ENCODE assay signal across 15 cellular contexts in genomic region chr3:124174910-124175874, GRCh38.
DNase-seq lines count a peak whose midpoint lies in the region; ATAC-seq, FAIRE-seq and TF ChIP-seq lines count a peak whose summit lies in the region.
"Had no signal": no experiment of that assay in that cellular context is flagged by ENCODE, and none has a peak within 500 bp of the region (broad histone marks: within the 10 kb centered on the region; RNA-seq: fewer than 3 reads in every experiment).

No MANE protein-coding gene starts in this region.

- intact Hi-C loops in HepG2 (cut with micrococcal nuclease; ENCODE audit: unreplicated experiment) (no loop called here), right lobe of liver (cut with DNase I) (no loop called here)

- POLR2A ChIA-PET in HepG2 (lab: Yijun Ruan, JAX): no interaction called here

- 50% methylated on average over 12 of the region's 27 CpGs for WGBS in HepG2 (ENCODE audit: low lambda C conversion rate)
- 75% methylated on average over 6 of the region's 27 CpGs for WGBS in right lobe of liver (ENCODE audit: insufficient coverage, low coverage, low lambda C conversion rate, missing lambda C conversion rate)

- H3K27ac ChIP-seq in HepG2 (ENCODE audit: extremely low read length, insufficient read depth, low read length): no peak overlapping the region
- H3K27ac ChIP-seq in right lobe of liver: no peak overlapping the region
- H3K27ac ChIP-seq: esophagus squamous epithelium, thoracic aorta had no signal

- H3K4me1 ChIP-seq in HepG2 (ENCODE audit: insufficient read depth, low read length) (no peaks in the 10 kb centered on the region), right lobe of liver (no peaks in the 10 kb centered on the region)
- H3K4me1 ChIP-seq: esophagus squamous epithelium had no signal

- in situ Hi-C loops in HepG2 (cut with HindIII; ENCODE audit: extremely low pct_ligation_motif_present, low pct_unique_long_range_greater_than_20kb): no loop called here

- H3K9me3 ChIP-seq in HepG2 (ENCODE audit: low read length): no peaks in the 10 kb centered on the region
- H3K9me3 ChIP-seq in right lobe of liver: no peaks in the 10 kb centered on the region
- H3K9me3 ChIP-seq: esophagus squamous epithelium, thoracic aorta had no signal

- FAIRE-seq in HepG2 (lab: Jason Lieb, UNC) (no peak), bronchial epithelial cell (lab: Jason Lieb, UNC) (peak; percentile 97)

- TF ChIP-seq POLR2A in HepG2 (IDR thresholded peaks at IDR 0.05; ENCODE audit: insufficient read depth in 1 of 2, low read depth in 2 of 2, low read length in 2 of 2): no peak
- no peak for TF ChIP-seq POLR2A in right lobe of liver (IDR thresholded peaks at IDR 0.05)

- no peak overlapping the region for H2AFZ ChIP-seq in HepG2 (ENCODE audit: low read length)

- ATAC-seq in HepG2 (no peak), right lobe of liver (no peak), HG02588 (IDR thresholded peaks at IDR 0.05; ENCODE audit: unreplicated experiment) (no peak)
- ATAC-seq: left lobe of liver; stimulated activated effector memory CD8-positive, alpha-beta T cell treated with anti-CD3 and anti-CD28 coated beads, Interleukin-12 subunit alpha, Interleukin-12 subunit beta, amount 100 ng/mL, for 72 hours had no signal

- TF ChIP-seq CTCF in HepG2 (CRISPR knock-in tag; IDR thresholded peaks at IDR 0.05) (no peak), right lobe of liver (IDR thresholded peaks at IDR 0.05) (no peak), bronchial epithelial cell (IDR thresholded peaks at IDR 0.05; ENCODE audit: insufficient read depth, low read length, severe bottlenecking) (no peak)

- no peaks in the 10 kb centered on the region for H4K20me1 ChIP-seq in HepG2 (ENCODE audit: insufficient read depth, low read length)

- H3K27me3 ChIP-seq in HepG2 (ENCODE audit: control insufficient read depth in 1 of 2, insufficient read depth in 2 of 2, low read length in 2 of 2): peaks cover 0 to 2% of the 10 kb centered on the region in 2 experiments; a peak in 1 of 5 replicates
- no peaks in the 10 kb centered on the region for H3K27me3 ChIP-seq in right lobe of liver
- H3K27me3 ChIP-seq in bronchial epithelial cell (ENCODE audit: control insufficient read depth, insufficient read depth, low read length): no peaks in the 10 kb centered on the region
- H3K27me3 ChIP-seq: esophagus squamous epithelium had no signal

- TF ChIP-seq RAD21 in HepG2 (CRISPR knock-in tag; IDR thresholded peaks at IDR 0.05): no peak

- H3K9ac ChIP-seq in HepG2 (ENCODE audit: insufficient read depth, low read depth, low read length): no peak overlapping the region

- H3K36me3 ChIP-seq in HepG2 (replicated peaks in 1 of 2; ENCODE audit: control insufficient read depth in 1 of 2, insufficient read depth in 2 of 2, low read length in 2 of 2): no peaks in the 10 kb centered on the region
- no peaks in the 10 kb centered on the region for H3K36me3 ChIP-seq in right lobe of liver
- H3K36me3 ChIP-seq in bronchial epithelial cell (ENCODE audit: control insufficient read depth, insufficient read depth, low read length): no peaks in the 10 kb centered on the region
- H3K36me3 ChIP-seq: esophagus squamous epithelium, thoracic aorta had no signal

- no peak overlapping the region for H3K4me2 ChIP-seq in HepG2 (ENCODE audit: low read depth, low read length)

- DNase-seq in HepG2 (ENCODE audit: low spot score): no peak
- no peak for DNase-seq in right lobe of liver
- peak; percentile 36 for DNase-seq in NCI-H510A (lab: John Stamatoyannopoulos, UW)
- DNase-seq in bronchial epithelial cell (ENCODE audit: low read depth): no peak
- DNase-seq in activated T-cell treated with anti-CD3 and anti-CD28 coated beads, Interleukin-2, amount 50 U/mL, for 1 hour: no peak
- DNase-seq in activated naive CD4-positive, alpha-beta T cell (lab: John Stamatoyannopoulos, UW): no peak
- DNase-seq: activated CD4-positive, alpha-beta T cell treated with anti-CD3 and anti-CD28 coated beads for 4 hours; CD4-positive, alpha-beta T cell; effector memory CD4-positive, alpha-beta T cell; esophagus squamous epithelium; KBM-7 had no signal

- no peaks in the 10 kb centered on the region for H3K79me2 ChIP-seq in HepG2 (ENCODE audit: insufficient read depth, low read length)

- H3K4me3 ChIP-seq in HepG2 (replicated peaks in 1 of 3; ENCODE audit: insufficient read depth in 1 of 3, low read depth in 2 of 3, low read length in 3 of 3): no peak overlapping the region
- no peak overlapping the region for H3K4me3 ChIP-seq in right lobe of liver
- no peak overlapping the region for H3K4me3 ChIP-seq in bronchial epithelial cell (ENCODE audit: low read depth, low read length)
- H3K4me3 ChIP-seq: esophagus squamous epithelium, thoracic aorta had no signal

- CTCF ChIA-PET in HepG2 (lab: Yijun Ruan, JAX; ENCODE audit: low intra/inter-chr PET ratio, low total read pairs): no interaction called here

- BruUV-seq in HepG2 (replicated peaks; lab: Mats Ljungman, UMichigan): no TSS peak

- TF ChIP-seq EP300 in HepG2 (IDR thresholded peaks at IDR 0.05; ENCODE audit: low read depth in 2 of 2, low read length in 2 of 2) (no peak), HepG2 (CRISPR knock-in tag; IDR thresholded peaks at IDR 0.05; ENCODE audit: borderline replicate concordance) (no peak)

TF ChIP-seq in HepG2, 621 proteins besides CTCF, POLR2A, EP300 and RAD21 (continues in another document):
- no peak for TF ChIP-seq PRDM4 (CRISPR knock-in tag; IDR thresholded peaks at IDR 0.05; ENCODE audit: borderline replicate concordance)
- TF ChIP-seq MAFG (CRISPR knock-in tag; IDR thresholded peaks at IDR 0.05): no peak
- no peak for TF ChIP-seq ZNF318 (CRISPR knock-in tag; IDR thresholded peaks at IDR 0.05)
- TF ChIP-seq ATM (IDR thresholded peaks at IDR 0.05; ENCODE audit: borderline replicate concordance): no peak
